ENCODE assay signal across 1 cellular context in the genomic region with DNA sequence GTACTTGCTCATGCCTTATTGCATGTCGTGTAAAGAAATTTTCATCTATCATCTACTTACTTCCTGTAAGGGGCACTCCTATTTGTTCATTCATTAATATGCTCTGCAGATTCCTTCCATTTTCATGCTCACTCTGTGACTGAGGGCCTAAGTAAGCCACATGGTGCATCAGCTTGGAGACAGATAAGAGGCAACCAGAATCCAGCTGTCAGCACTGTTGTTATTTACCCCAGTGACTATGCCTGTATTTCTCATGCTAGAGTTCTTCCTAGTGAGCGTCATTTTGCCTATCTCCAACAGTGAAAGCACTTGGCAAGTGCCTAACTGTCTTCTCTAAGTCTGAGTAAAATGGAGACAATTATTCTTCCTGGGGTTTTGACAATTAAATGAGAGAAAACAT.
TF ChIP-seq lines count a peak whose summit lies in the region.

No MANE protein-coding gene starts in this region.

TF ChIP-seq in IMR-90, 13 proteins besides CTCF, POLR2A, EP300 and RAD21:
- TF ChIP-seq FOS (IDR thresholded peaks at IDR 0.05; ENCODE audit: low read depth, low read length): no peak
- no peak for TF ChIP-seq NFE2L2 (IDR thresholded peaks at IDR 0.05; ENCODE audit: low read depth, low read length)
TF ChIP-seq in IMR-90: peak in this region for 0.
